13 cellular contexts compared by ENCODE assay signal in genomic region chr1:197750366-197750765, GRCh38. TPM values are rescaled to one million over a fixed set of nuclear protein-coding genes. Genes with fewer than 3 reads are reported as not detected.
A peak's percentile ranks its signal among the peaks of the same experiment; 100 is the strongest.
DNase-seq lines count a peak whose midpoint lies in the region; ATAC-seq, FAIRE-seq and TF ChIP-seq lines count a peak whose summit lies in the region.
"Had no signal": no experiment of that assay in that cellular context is flagged by ENCODE, and none has a peak within 500 bp of the region (broad histone marks: within the 10 kb centered on the region; RNA-seq: fewer than 3 reads in every experiment).

No MANE protein-coding gene starts in this region.

- no peaks in the 10 kb centered on the region for H3K9me3 Mint-ChIP-seq in stimulated activated effector memory CD8-positive, alpha-beta T cell treated with anti-CD3 and anti-CD28 coated beads, Interleukin-12 subunit alpha, Interleukin-12 subunit beta, amount 100 ng/mL, for 72 hours

- H4K20me1 ChIP-seq in DND-41 (ENCODE audit: insufficient read depth, low read length) (no peaks in the 10 kb centered on the region), Loucy (ENCODE audit: insufficient read depth, low read length, poor library complexity, severe bottlenecking) (peaks cover 16% of the 10 kb centered on the region), K562 (replicated peaks; ENCODE audit: control insufficient read depth, insufficient read depth, low read length) (no peaks in the 10 kb centered on the region)

- TF ChIP-seq EP300 in K562 (IDR thresholded peaks at IDR 0.05; ENCODE audit: low read length) = no peak

- TF ChIP-seq CTCF in DND-41 (IDR thresholded peaks at IDR 0.05; ENCODE audit: borderline replicate concordance, extremely low read depth, low read length, poor library complexity, severe bottlenecking) (no peak), Loucy (conservative IDR thresholded peaks at IDR 0.05; ENCODE audit: low read length) (no peak), K562 (IDR thresholded peaks at IDR 0.05 in 2 of 3, conservative IDR thresholded peaks at IDR 0.05 in 1 of 3; ENCODE audit: insufficient read depth in 2 of 3, low read depth in 1 of 3, low read length in 3 of 3) (no peak)

- H3K4me1 ChIP-seq in DND-41 (ENCODE audit: insufficient read depth, low read length) = peaks cover 34% of the 10 kb centered on the region
- peaks cover 41% of the 10 kb centered on the region for H3K4me1 ChIP-seq in Loucy (ENCODE audit: insufficient read depth, low read length, poor library complexity, severe bottlenecking)
- H3K4me1 ChIP-seq in K562 (replicated peaks in 1 of 2; ENCODE audit: control insufficient read depth in 2 of 2, insufficient read depth in 2 of 2, low read length in 2 of 2) = peaks cover 0 to 9% of the 10 kb centered on the region in 2 experiments; a peak in 2 of 5 replicates

- no peak overlapping the region for H2AFZ ChIP-seq in DND-41 (ENCODE audit: low read depth, low read length)
- no peak overlapping the region for H2AFZ ChIP-seq in Loucy (ENCODE audit: low read length)
- H2AFZ ChIP-seq in K562 (ENCODE audit: low read depth, low read length) = no peak overlapping the region

- CTCF ChIA-PET in K562 (lab: Yijun Ruan, JAX; ENCODE audit: low intra/inter-chr PET ratio) = no interaction called here

- H3K9me2 ChIP-seq in Loucy (replicated peaks; ENCODE audit: low read depth, low read length) = no peaks in the 10 kb centered on the region

- in situ Hi-C loops in K562 (cut with MboI) = no loop called here

- H3K9ac ChIP-seq in DND-41 (ENCODE audit: low read depth, low read length) = no peak overlapping the region
- H3K9ac ChIP-seq in Loucy (ENCODE audit: low read depth, low read length, poor library complexity, severe bottlenecking) = no peak overlapping the region
- H3K9ac ChIP-seq in K562 (ENCODE audit: insufficient read depth in 1 of 2, low read depth in 2 of 2, low read length in 2 of 2) = no peak overlapping the region

- intact Hi-C loops in K562 (cut with micrococcal nuclease) (no loop called here), sciatic nerve (cut with DNase I) (no loop called here)

- no peaks in the 10 kb centered on the region for H3K27me3 ChIP-seq in DND-41 (ENCODE audit: insufficient read depth, low read length, poor library complexity)
- H3K27me3 ChIP-seq in Loucy (ENCODE audit: insufficient read depth, low read length, poor library complexity, severe bottlenecking) = no peaks in the 10 kb centered on the region
- H3K27me3 ChIP-seq in K562 (ENCODE audit: control insufficient read depth in 2 of 2, insufficient read depth in 2 of 2, low read length in 2 of 2) = no peaks in the 10 kb centered on the region

- FAIRE-seq in K562 (lab: Jason Lieb, UNC) = no peak
- FAIRE-seq: GM19239 had no signal

- POLR2A ChIA-PET in K562 (lab: Yijun Ruan, JAX) = interaction anchor here (1.4 kb wide), 1 partner anchor 13 kb away, joined by 4 read pairs; no protein-coding TSS in a partner anchor

- H3K9me1 ChIP-seq in K562 (ENCODE audit: control insufficient read depth, insufficient read depth, low read length) = no peaks in the 10 kb centered on the region

- no peak for TF ChIP-seq RAD21 in K562 (CRISPR knock-in tag; conservative IDR thresholded peaks at IDR 0.05 in 1 of 2, IDR thresholded peaks at IDR 0.05 in 1 of 2)

- H3K36me3 Mint-ChIP-seq in stimulated activated effector memory CD8-positive, alpha-beta T cell treated with anti-CD3 and anti-CD28 coated beads, Interleukin-12 subunit alpha, Interleukin-12 subunit beta, amount 100 ng/mL, for 72 hours = peaks cover 22% of the 10 kb centered on the region

- no peaks in the 10 kb centered on the region for H3F3A ChIP-seq in Loucy (ENCODE audit: low read depth)

- peaks cover 22% of the 10 kb centered on the region for H3K4me1 Mint-ChIP-seq in stimulated activated effector memory CD8-positive, alpha-beta T cell treated with anti-CD3 and anti-CD28 coated beads, Interleukin-12 subunit alpha, Interleukin-12 subunit beta, amount 100 ng/mL, for 72 hours
- H3K4me1 Mint-ChIP-seq: H9 had no signal

- H3K27ac Mint-ChIP-seq in stimulated activated effector memory CD8-positive, alpha-beta T cell treated with anti-CD3 and anti-CD28 coated beads, Interleukin-12 subunit alpha, Interleukin-12 subunit beta, amount 100 ng/mL, for 72 hours = peak overlapping the region; percentile 7
- H3K27ac Mint-ChIP-seq: CD8-positive, alpha-beta T cell; H9 had no signal

- DNase-seq in DND-41 (no peak), K562 (ENCODE audit: extremely low read depth in 1 of 4, low spot score in 3 of 4) (no peak), sciatic nerve (ENCODE audit: low spot score) (no peak), MV-4-11 (lab: John Stamatoyannopoulos, UW) (no peak)
- DNase-seq in stimulated activated effector memory CD8-positive, alpha-beta T cell treated with anti-CD3 and anti-CD28 coated beads, Interleukin-12 subunit alpha, Interleukin-12 subunit beta, amount 100 ng/mL, for 72 hours (ENCODE audit: low spot score in 2 of 2) = no peak
- DNase-seq: CD8-positive, alpha-beta T cell; COR-L47; GF-D8; GOT3; H9 had no signal

- BruUV-seq in K562 (replicated peaks; lab: Mats Ljungman, UMichigan) = no TSS peak

- H3K36me3 ChIP-seq in DND-41 (ENCODE audit: insufficient read depth, low read length) (peaks cover 20% of the 10 kb centered on the region), Loucy (ENCODE audit: insufficient read depth, low read length) (peaks cover 3% of the 10 kb centered on the region; the same call in 1 of the 2 replicates), K562 (ENCODE audit: control insufficient read depth, insufficient read depth, low read length) (no peaks in the 10 kb centered on the region; the same call in 2 of the 3 replicates)

- no peak for TF ChIP-seq POLR2A in K562 (conservative IDR thresholded peaks at IDR 0.05)

- H3K9me3 ChIP-seq in DND-41 (ENCODE audit: insufficient read depth, low read length, severe bottlenecking) (no peaks in the 10 kb centered on the region), Loucy (ENCODE audit: insufficient read depth, low read depth, low read length) (no peaks in the 10 kb centered on the region), K562 (replicated peaks; ENCODE audit: control insufficient read depth, insufficient read depth, low read depth, low read length) (no peaks in the 10 kb centered on the region)

- H3K79me2 ChIP-seq in DND-41 (ENCODE audit: insufficient read depth, low read length) (peaks cover 91% of the 10 kb centered on the region), Loucy (ENCODE audit: insufficient read depth, low read length) (peaks cover 90% of the 10 kb centered on the region), K562 (ENCODE audit: control insufficient read depth, insufficient read depth, low read length) (peaks cover 10% of the 10 kb centered on the region; the same call in 1 of the 3 replicates)

- no peak overlapping the region for H3K4me2 ChIP-seq in DND-41 (ENCODE audit: insufficient read depth, low read length)
- H3K4me2 ChIP-seq in Loucy (ENCODE audit: low read depth, low read length, poor library complexity, severe bottlenecking) = peak overlapping the region; percentile 33
- H3K4me2 ChIP-seq in K562 (ENCODE audit: insufficient read depth, low read length) = no peak overlapping the region

- ATAC-seq in DND-41 (ENCODE audit: insufficient read depth, low read depth) = no peak
- no peak for ATAC-seq in K562
- no peak for ATAC-seq in stimulated activated effector memory CD8-positive, alpha-beta T cell treated with anti-CD3 and anti-CD28 coated beads, Interleukin-12 subunit alpha, Interleukin-12 subunit beta, amount 100 ng/mL, for 72 hours
- ATAC-seq in sciatic nerve = no peak
- ATAC-seq: CD8-positive, alpha-beta T cell had no signal

- no peak overlapping the region for H3K4me3 ChIP-seq in DND-41 (ENCODE audit: low read depth in 1 of 2, low read length in 2 of 2)
- peak overlapping the region; percentile 1 for H3K4me3 ChIP-seq in Loucy (ENCODE audit: low read length, poor library complexity, severe bottlenecking)
- no peak overlapping the region for H3K4me3 ChIP-seq in K562

- H3K27ac ChIP-seq in DND-41 (ENCODE audit: low read length) (peak overlapping the region; percentile 24; the same call in 1 of the 2 replicates), K562 (ENCODE audit: extremely low read depth, low read depth, low read length) (no peak overlapping the region)

- no peak overlapping the region for H3K4me3 Mint-ChIP-seq in stimulated activated effector memory CD8-positive, alpha-beta T cell treated with anti-CD3 and anti-CD28 coated beads, Interleukin-12 subunit alpha, Interleukin-12 subunit beta, amount 100 ng/mL, for 72 hours
- H3K4me3 Mint-ChIP-seq: CD14-positive monocyte; CD8-positive, alpha-beta T cell; H9 had no signal

TF ChIP-seq in K562, 482 proteins besides CTCF, POLR2A, EP300 and RAD21 (continues in another document):
- TF ChIP-seq ARID1B (IDR thresholded peaks at IDR 0.05) (peak; percentile 17; the same call in 1 of the 2 replicates), HDAC2 (IDR thresholded peaks at IDR 0.05) (no peak), DACH1 (IDR thresholded peaks at IDR 0.05; ENCODE audit: partially characterized antibody) (peak; percentile 92)

RNA-seq across cellular contexts. Expression of gene DENND1B, which starts 24.9 kb away (rescaled TPM):
- 36.5 and 51.3 TPM in 2 replicates for total RNA-seq in K562 (2011; cell fraction: chromatin; rRNA removed; ENCODE audit: low replicate concordance)
- total RNA-seq in K562 (2011; cell fraction: nucleolus; rRNA removed) = 9.0 and 13.6 TPM in 2 replicates
- 24.3 and 35.3 TPM in 2 replicates for total RNA-seq in K562 (2011; cell fraction: nucleoplasm; rRNA removed)
- total RNA-seq in K562 (2014; rRNA removed) (4.7 and 6.0 TPM in 2 replicates), K562 (2014; rRNA removed; fragmentation: Illumina TruSeq; extraction: Trizol) (10.7 and 13.0 TPM in 2 replicates), K562 (2015; rRNA removed; fragmentation: Illumina TruSeq; extraction: Trizol) (10.6 and 12.1 TPM in 2 replicates), K562 (2021) (9.1 and 9.3 TPM in 2 replicates), sciatic nerve (16.6 TPM)
- polyA plus RNA-seq in K562 (2011; rRNA removed) (9.3 and 10.3 TPM in 2 replicates), K562 (2014; fragmentation: Illumina TruSeq; extraction: Trizol) (7.1 and 7.5 TPM in 2 replicates), K562 (2014; fragmentation: Nextera tagmentation; extraction: Ambion mirVana) (1 to 10 TPM; 2.1 to 3.3 TPM), K562 (2014; rRNA removed) (2.9 TPM in 2 replicates)
- polyA plus RNA-seq in K562 (2011; cell fraction: cytosol; rRNA removed) = 2.1 and 3.7 TPM in 2 replicates
- 10.5 and 19.6 TPM in 2 replicates for polyA plus RNA-seq in K562 (2011; cell fraction: nucleus; rRNA removed)
- 4.0 and 4.9 TPM in 2 replicates for polyA plus RNA-seq in K562 (2012)
- polyA minus RNA-seq in K562 (2011; rRNA and poly(A)+ RNA removed) = 34.2 and 47.7 TPM in 2 replicates
- 5.2 and 7.3 TPM in 2 replicates for polyA minus RNA-seq in K562 (2011; cell fraction: cytosol; rRNA and poly(A)+ RNA removed)
- 30.2 and 68.3 TPM in 2 replicates for polyA minus RNA-seq in K562 (2011; cell fraction: nucleus; rRNA and poly(A)+ RNA removed)
